9 cellular contexts compared by ENCODE assay signal in the genomic region with DNA sequence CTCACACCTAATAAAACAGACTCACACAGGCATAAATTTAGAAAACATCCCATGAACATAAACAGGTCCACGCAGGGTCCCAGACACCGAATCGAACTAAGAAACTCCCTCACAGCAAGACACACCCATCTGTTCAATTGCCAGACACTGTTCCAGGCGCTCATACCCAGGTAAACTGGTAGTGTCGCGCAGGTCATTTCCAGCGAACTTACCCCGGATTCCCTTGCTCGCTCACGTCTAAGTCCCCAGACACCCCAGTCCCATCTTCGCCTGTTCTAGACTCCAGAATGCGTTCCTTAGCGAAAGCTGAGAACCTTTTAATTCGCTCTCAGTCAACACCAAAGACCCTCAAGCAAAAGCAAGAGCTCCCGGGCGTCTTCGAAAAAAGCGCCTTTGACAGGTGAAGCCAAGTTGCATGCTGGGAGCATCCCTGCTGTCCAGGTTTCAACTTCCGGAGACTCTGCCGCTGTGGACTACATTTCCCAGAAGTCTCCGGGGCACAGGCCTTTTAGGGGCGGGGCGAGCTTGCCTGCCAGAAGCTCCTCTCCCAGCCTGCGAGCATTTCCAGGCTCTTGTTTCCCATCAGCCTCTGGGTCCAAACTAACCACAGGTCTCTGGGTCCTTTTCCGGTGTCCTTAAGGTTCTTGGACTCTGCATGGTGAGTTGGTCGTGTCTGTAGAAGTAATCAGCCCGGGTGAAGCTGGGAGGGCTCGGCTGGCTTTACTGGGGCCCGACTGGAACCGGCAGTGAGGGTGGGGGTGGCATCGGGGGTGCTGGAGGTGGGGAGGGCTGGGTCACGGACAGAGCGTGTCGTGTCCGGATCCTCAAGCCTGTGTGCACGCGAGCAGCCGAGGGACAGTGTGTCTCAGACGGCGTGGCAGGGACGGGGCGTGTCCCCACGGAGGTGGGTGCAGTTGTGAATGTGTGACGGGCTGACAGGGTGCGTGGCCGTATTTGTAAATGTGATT. TPM values are rescaled to one million over a fixed set of nuclear protein-coding genes. Genes with fewer than 3 reads are reported as not detected.
DNase-seq lines count a peak whose midpoint lies in the region; FAIRE-seq and TF ChIP-seq lines count a peak whose summit lies in the region.
"Had no signal": no experiment of that assay in that cellular context is flagged by ENCODE, and none has a peak within 500 bp of the region (broad histone marks: within the 10 kb centered on the region; RNA-seq: fewer than 3 reads in every experiment).

A gene (plus strand): TSS at position 535 of the 968 bp plus-strand sequence. CDS start 6,184 bp downstream, outside the sequence.

- no peak for TF ChIP-seq CTCF in mesothelial cell of epicardium (IDR thresholded peaks at IDR 0.05; ENCODE audit: unreplicated experiment)

- peak; percentile 78 for FAIRE-seq in GM19239 (lab: Jason Lieb, UNC)

- no peaks in the 10 kb centered on the region for H3K27me3 ChIP-seq in NT2/D1 (ENCODE audit: insufficient read depth, insufficient read length)

- H3K27me3 Mint-ChIP-seq in mesothelial cell of epicardium (ENCODE audit: low read depth) = peaks cover 19% of the 10 kb centered on the region

- H3K4me3 Mint-ChIP-seq in mesothelial cell of epicardium = peak within 1 kb of the TSS; percentile 93

- H3K4me3 ChIP-seq in NT2/D1 (ENCODE audit: insufficient read length, low read depth) = peak within 1 kb of the TSS; percentile 71

- H3K9ac ChIP-seq in NT2/D1 (ENCODE audit: insufficient read length, low read depth) = peak within 1 kb of the TSS; percentile 70
- H3K9ac ChIP-seq: KMS-11 had no signal

- H3K27ac Mint-ChIP-seq in mesothelial cell of epicardium = peak within 1 kb of the TSS; percentile 89

- peaks cover 22% of the 10 kb centered on the region for H3K36me3 Mint-ChIP-seq in mesothelial cell of epicardium

- H3K36me3 ChIP-seq in NT2/D1 (ENCODE audit: insufficient read depth, insufficient read length, low read length) = peaks cover 20% of the 10 kb centered on the region

- H3K4me1 Mint-ChIP-seq in mesothelial cell of epicardium = peaks cover 12% of the 10 kb centered on the region

- 0 out of 2 replicates have a peak, but pooled peaks cover 3% of the 10 kb centered on the region for H3K9me3 ChIP-seq in NT2/D1 (ENCODE audit: insufficient read depth, low read length)

- H3K9me3 Mint-ChIP-seq in mesothelial cell of epicardium = peaks cover 10% of the 10 kb centered on the region

- H3K4me1 ChIP-seq in NT2/D1 (ENCODE audit: insufficient read depth, insufficient read length) = no peaks in the 10 kb centered on the region

- DNase-seq in Ammon's horn (ENCODE audit: low spot score) (peak; percentile 93), GM19239 (ENCODE audit: insufficient read length, low spot score) (peak; percentile 69), HT-29 (ENCODE audit: low spot score) (peak; percentile 99), NT2/D1 (ENCODE audit: low read depth, low spot score) (peak; percentile 80), epidermal melanocyte (ENCODE audit: insufficient read length, low spot score) (peak; percentile 77), mesothelial cell of epicardium (ENCODE audit: low spot score in 2 of 2, unreplicated experiment in 2 of 2) (peak; percentile 72 to 88)
- DNase-seq in activated CD8-positive, alpha-beta memory T cell treated with anti-CD3 and anti-CD28 coated beads, Interleukin-2, amount 50 U/mL, for 24 hours (ENCODE audit: extremely low read depth) = peak; percentile 59
- DNase-seq in stimulated activated CD8-positive, alpha-beta memory T cell treated with anti-CD3 and anti-CD28 coated beads, Interleukin-15, amount 100 ng/mL, for 24 hours (ENCODE audit: low read depth) = peak; percentile 43

RNA-seq across cellular contexts. Expression of the gene that starts here (rescaled TPM):
- total RNA-seq in HT-29 (2014; rRNA removed; shearing (Covaris generic)) = 5.1 and 10.9 TPM in 2 replicates
- 19.1 to 20.8 TPM (median 20.4 TPM) in 3 replicates for total RNA-seq in mesothelial cell of epicardium

Comparison
In these comparisons a context has a peak if more than half of its experiments do, and no peak if none do; other contexts are left out.
1. Peak in every context shown above with its lines: DNase-seq and H3K4me3 ChIP-seq.
2. DNase-seq: peak in every context shown above with its lines; median percentile 99 in HT-29; 93 in Ammon's horn; 80 in NT2/D1; 80 in mesothelial cell of epicardium; 77 in epidermal melanocyte; 69 in GM19239; 59 in activated CD8-positive, alpha-beta memory T cell treated with anti-CD3 and anti-CD28 coated beads, Interleukin-2, amount 50 U/mL, for 24 hours; 43 in stimulated activated CD8-positive, alpha-beta memory T cell treated with anti-CD3 and anti-CD28 coated beads, Interleukin-15, amount 100 ng/mL, for 24 hours.